Comparison of ENCODE assay signal across 12 cellular contexts in the genomic region with DNA sequence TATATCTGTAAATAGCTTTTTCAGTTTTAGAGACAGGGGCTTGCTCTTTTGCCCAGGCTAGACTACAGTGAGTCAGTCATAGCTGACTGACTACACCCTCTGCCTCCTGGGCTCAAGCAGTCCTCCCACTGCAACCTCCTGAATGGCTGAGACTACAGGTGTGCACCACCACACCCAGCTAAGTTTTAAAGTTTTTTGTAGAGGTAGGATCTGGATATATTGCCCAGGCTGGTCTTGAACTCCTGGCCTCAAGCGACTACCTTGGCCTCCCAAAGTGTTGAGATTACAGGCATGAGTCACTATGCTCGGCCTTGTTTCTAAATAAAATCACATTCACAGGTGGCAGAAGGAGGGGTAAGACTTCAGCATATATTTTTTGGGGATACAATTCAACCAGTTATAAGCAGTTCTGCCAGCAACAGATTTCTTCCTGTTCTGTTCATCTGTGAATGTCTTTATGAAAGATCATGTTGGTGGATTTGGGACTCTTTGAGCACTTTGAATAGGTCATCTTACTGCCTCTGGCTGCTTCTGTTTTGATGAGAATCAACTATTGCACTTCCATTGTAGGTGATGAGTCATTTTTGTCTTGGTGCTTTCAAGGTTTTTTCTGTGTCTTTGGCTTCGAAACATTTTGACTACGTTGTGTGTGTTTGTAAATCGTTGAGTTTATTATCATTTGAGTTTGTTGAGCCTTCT. TPM values are rescaled to one million over a fixed set of nuclear protein-coding genes. Genes with fewer than 3 reads are reported as not detected.
DNase-seq lines count a peak whose midpoint lies in the region; ATAC-seq and TF ChIP-seq lines count a peak whose summit lies in the region.
"Had no signal": no experiment of that assay in that cellular context is flagged by ENCODE, and none has a peak within 500 bp of the region (broad histone marks: within the 10 kb centered on the region; RNA-seq: fewer than 3 reads in every experiment).

No MANE protein-coding gene starts in this region.

- peak overlapping the region; percentile 14 for H3K4me3 Mint-ChIP-seq in activated naive CD8-positive, alpha-beta T cell
- no peak overlapping the region for H3K4me3 Mint-ChIP-seq in T-helper 17 cell

- ATAC-seq in GM19463 (IDR thresholded peaks at IDR 0.05; ENCODE audit: unreplicated experiment) (peak; percentile 75), HG03095 (IDR thresholded peaks at IDR 0.05; ENCODE audit: unreplicated experiment) (peak; percentile 86), gastroesophageal sphincter (no peak), T-helper 17 cell (no peak)
- ATAC-seq: sciatic nerve had no signal

- H3K9me3 Mint-ChIP-seq in activated naive CD8-positive, alpha-beta T cell (ENCODE audit: low read depth) = no peaks in the 10 kb centered on the region

- no peaks in the 10 kb centered on the region for H3K36me3 ChIP-seq in ovary
- H3K36me3 ChIP-seq in gastroesophageal sphincter = no peaks in the 10 kb centered on the region
- H3K36me3 ChIP-seq: thoracic aorta had no signal

- peaks cover 80% of the 10 kb centered on the region for H3K4me1 Mint-ChIP-seq in activated naive CD8-positive, alpha-beta T cell (ENCODE audit: low read depth)
- H3K4me1 Mint-ChIP-seq in T-helper 17 cell = peaks cover 42% of the 10 kb centered on the region

- DNase-seq in GM12864 (ENCODE audit: low read depth) (peak; percentile 58), T-helper 9 cell (no peak), ovary (no peak), T-helper 17 cell (no peak)

- H3K4me1 ChIP-seq in ovary (ENCODE audit: insufficient read depth) = peaks cover 13% of the 10 kb centered on the region
- H3K4me1 ChIP-seq in gastroesophageal sphincter = peaks cover 0 to 55% (median 9%) of the 10 kb centered on the region in 3 donors

- no peak overlapping the region for H3K27ac ChIP-seq in ovary
- H3K27ac ChIP-seq in gastroesophageal sphincter = no peak overlapping the region
- H3K27ac ChIP-seq: SK-N-MC, thoracic aorta had no signal

- TF ChIP-seq POLR2A in ovary (IDR thresholded peaks at IDR 0.05) (no peak), gastroesophageal sphincter (IDR thresholded peaks at IDR 0.05) (no peak)

- no peaks in the 10 kb centered on the region for H3K27me3 Mint-ChIP-seq in activated naive CD8-positive, alpha-beta T cell
- H3K27me3 Mint-ChIP-seq in T-helper 17 cell = no peaks in the 10 kb centered on the region
- H3K27me3 Mint-ChIP-seq: IgD-negative memory B cell had no signal

- H3K36me3 Mint-ChIP-seq in activated naive CD8-positive, alpha-beta T cell = peaks cover 12% of the 10 kb centered on the region
- H3K36me3 Mint-ChIP-seq in T-helper 17 cell (ENCODE audit: low read depth) = peaks cover 3% of the 10 kb centered on the region

- H3K27ac Mint-ChIP-seq in activated naive CD8-positive, alpha-beta T cell = peak overlapping the region; percentile 90
- no peak overlapping the region for H3K27ac Mint-ChIP-seq in T-helper 17 cell

- H3K4me3 ChIP-seq in GM12864 (ENCODE audit: low read depth, low read length) (no peak overlapping the region; the same call in 1 of the 2 replicates), ovary (no peak overlapping the region), gastroesophageal sphincter (no peak overlapping the region)
- H3K4me3 ChIP-seq: SK-N-MC, thoracic aorta had no signal

- 90 to 97% (median 92%) methylated on average over 5 of the region's 5 CpGs for WGBS in ovary, 3 donors
- WGBS in gastroesophageal sphincter (ENCODE audit: low coverage in 1 of 2), 2 donors = 91 to 100% methylated on average over 3 to 5 of the region's 5 CpGs

- TF ChIP-seq CTCF in GM12864 (IDR thresholded peaks at IDR 0.05; ENCODE audit: low read depth, low read length, missing control alignments) (no peak), ovary (IDR thresholded peaks at IDR 0.05) (no peak), gastroesophageal sphincter (IDR thresholded peaks at IDR 0.05) (no peak)

- H3K9me3 ChIP-seq in ovary (no peaks in the 10 kb centered on the region), gastroesophageal sphincter (no peaks in the 10 kb centered on the region), T-helper 17 cell (ENCODE audit: control insufficient read depth, low read length, poor library complexity, severe bottlenecking) (no peaks in the 10 kb centered on the region)
- H3K9me3 ChIP-seq: thoracic aorta had no signal

- TF ChIP-seq EP300 in ovary (IDR thresholded peaks at IDR 0.05) = no peak
- no peak for TF ChIP-seq EP300 in gastroesophageal sphincter (IDR thresholded peaks at IDR 0.05)

- intact Hi-C loops in ovary (cut with DNase I) = no loop called here

- H3K27me3 ChIP-seq in ovary (no peaks in the 10 kb centered on the region), gastroesophageal sphincter (no peaks in the 10 kb centered on the region)

RNA-seq across cellular contexts. Expression of a gene that starts 15.7 kb away (rescaled TPM):
- total RNA-seq in ovary (10 to 100 TPM; 27.0 to 62.0 (median 52.1) TPM), gastroesophageal sphincter (10 to 100 TPM; 25.2 to 67.4 (median 37.6) TPM), T-helper 17 cell (100 to 1,000 TPM; 135 to 178 TPM)
- polyA plus RNA-seq in ovary = 10 to 100 TPM; 19.8 to 22.0 TPM

Comparison
In these comparisons a context has a peak if more than half of its experiments do, and no peak if none do; other contexts are left out.
1. ATAC-seq: peak in GM19463 (single experiment) and HG03095 (single experiment); none in gastroesophageal sphincter (single experiment) and T-helper 17 cell (single experiment).